In the genomic region with DNA sequence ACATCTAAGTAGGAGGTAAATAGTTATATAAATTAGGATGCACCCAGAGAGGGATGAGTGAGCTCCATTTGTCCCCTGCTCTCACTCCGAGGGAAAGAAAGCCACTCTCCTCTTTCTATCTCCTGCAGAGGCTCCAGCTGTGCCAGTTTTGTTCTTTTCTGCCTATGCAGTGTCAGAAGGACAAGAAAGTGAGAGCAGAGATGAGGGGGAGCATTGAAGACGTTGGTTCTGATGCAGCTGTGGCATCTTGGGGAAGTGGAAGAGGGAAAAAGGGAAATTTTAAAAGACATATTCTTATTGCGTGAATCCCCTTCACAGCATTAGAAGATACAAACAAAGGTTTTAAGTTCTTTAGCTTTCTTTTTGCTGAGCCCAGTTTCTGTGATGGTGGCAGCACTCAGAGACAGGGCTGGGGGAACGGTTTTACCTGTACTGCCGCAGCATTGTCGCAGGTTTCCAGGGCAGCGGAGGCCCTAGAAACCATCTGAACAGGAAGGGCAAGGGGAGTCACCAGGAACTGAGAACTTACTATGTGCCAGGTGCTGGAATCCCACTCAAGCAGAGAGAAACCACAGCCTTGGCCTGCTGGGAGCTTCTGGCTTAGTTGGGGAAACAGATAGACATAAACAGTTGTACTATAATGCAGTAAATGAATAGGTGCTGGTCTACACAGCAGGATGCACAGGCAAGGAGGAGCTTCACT, we compare ENCODE assay signal across 14 cellular contexts.
A peak's percentile ranks its signal among the peaks of the same experiment; 100 is the strongest.
DNase-seq lines count a peak whose midpoint lies in the region; ATAC-seq and TF ChIP-seq lines count a peak whose summit lies in the region.
"Had no signal": no experiment of that assay in that cellular context is flagged by ENCODE, and none has a peak within 500 bp of the region (broad histone marks: within the 10 kb centered on the region; RNA-seq: fewer than 3 reads in every experiment).

No MANE protein-coding gene starts in this region.

- no peak for TF ChIP-seq CTCF in GM13976 (IDR thresholded peaks at IDR 0.05; ENCODE audit: borderline replicate concordance, control extremely low read depth, extremely low read depth, insufficient read depth, missing control alignments)

- peaks cover 29% of the 10 kb centered on the region for H3K4me1 Mint-ChIP-seq in stimulated activated naive CD8-positive, alpha-beta T cell treated with anti-CD3 and anti-CD28 coated beads, Interleukin-15, amount 100 ng/mL, for 72 hours

- DNase-seq in KBM-7 (peak; percentile 45), NCI-H1105 treated with DMSO at 0.1 percent for 48 hours (lab: John Stamatoyannopoulos, UW) (no peak), GM13976 (ENCODE audit: low spot score) (no peak), HCEC 1CT (no peak)
- no peak for DNase-seq in stimulated activated naive CD8-positive, alpha-beta T cell treated with anti-CD3 and anti-CD28 coated beads, Interleukin-15, amount 100 ng/mL, for 72 hours
- DNase-seq: amygdala, foreskin melanocyte, H7, kidney, NCI-H1417, NCI-H69, substantia nigra had no signal

- in situ Hi-C loops in KBM-7 (cut with MboI; ENCODE audit: low pct_unique_long_range_greater_than_20kb, low sequenced_read_pairs): no loop called here
- in situ Hi-C loops in GM13976 (cut with MboI; ENCODE audit: low sequenced_read_pairs, unreplicated experiment): no loop called here

- peak; percentile 52 for ATAC-seq in GM19438 (IDR thresholded peaks at IDR 0.05; ENCODE audit: low read depth, unreplicated experiment)
- peak; percentile 43 for ATAC-seq in HG02852 (IDR thresholded peaks at IDR 0.05; ENCODE audit: unreplicated experiment)
- ATAC-seq in stimulated activated naive CD8-positive, alpha-beta T cell treated with anti-CD3 and anti-CD28 coated beads, Interleukin-15, amount 100 ng/mL, for 72 hours: no peak

- no peaks in the 10 kb centered on the region for H3K27me3 Mint-ChIP-seq in stimulated activated naive CD8-positive, alpha-beta T cell treated with anti-CD3 and anti-CD28 coated beads, Interleukin-15, amount 100 ng/mL, for 72 hours

- peak overlapping the region; percentile 37 to 48 for H3K27ac Mint-ChIP-seq in stimulated activated naive CD8-positive, alpha-beta T cell treated with anti-CD3 and anti-CD28 coated beads, Interleukin-15, amount 100 ng/mL, for 72 hours

- H3K4me3 Mint-ChIP-seq in stimulated activated naive CD8-positive, alpha-beta T cell treated with anti-CD3 and anti-CD28 coated beads, Interleukin-15, amount 100 ng/mL, for 72 hours: no peak overlapping the region

- no peaks in the 10 kb centered on the region for H3K9me3 Mint-ChIP-seq in stimulated activated naive CD8-positive, alpha-beta T cell treated with anti-CD3 and anti-CD28 coated beads, Interleukin-15, amount 100 ng/mL, for 72 hours
